ENCODE assay signal across 1 cellular context in genomic region chr16:57810197-57811024, GRCh38.
TF ChIP-seq lines count a peak whose summit lies in the region.

No MANE protein-coding gene starts in this region.

TF ChIP-seq in HEK293, 187 proteins besides CTCF, POLR2A, EP300 and RAD21 (continued from another document and continues in another):
- TF ChIP-seq PRDM2 (tag by site-specific recombination; IDR thresholded peaks at IDR 0.05; ENCODE audit: borderline replicate concordance): no peak
- TF ChIP-seq RBAK (tag by site-specific recombination; IDR thresholded peaks at IDR 0.05): no peak
- TF ChIP-seq ZBTB26 (tag by site-specific recombination; optimal IDR thresholded peaks at IDR 0.05): no peak
- TF ChIP-seq ZNF121 (tag by site-specific recombination; IDR thresholded peaks at IDR 0.05): no peak
- TF ChIP-seq OSR2 (tag by site-specific recombination; IDR thresholded peaks at IDR 0.05): peak; percentile 74
- no peak for TF ChIP-seq ZNF529 (tag by site-specific recombination; IDR thresholded peaks at IDR 0.05; ENCODE audit: insufficient replicate concordance)
- no peak for TF ChIP-seq ZNF768 (tag by site-specific recombination; IDR thresholded peaks at IDR 0.05)
- no peak for TF ChIP-seq ZNF214 (tag by site-specific recombination; IDR thresholded peaks at IDR 0.05; ENCODE audit: borderline replicate concordance)
- TF ChIP-seq ZNF148 (tag by site-specific recombination; IDR thresholded peaks at IDR 0.05; ENCODE audit: borderline replicate concordance): no peak
- TF ChIP-seq ZNF391 (tag by site-specific recombination; IDR thresholded peaks at IDR 0.05; ENCODE audit: borderline replicate concordance, low read depth): no peak
- no peak for TF ChIP-seq ZNF114 (tag by site-specific recombination; IDR thresholded peaks at IDR 0.05)
- no peak for TF ChIP-seq ELK4 (IDR thresholded peaks at IDR 0.05; ENCODE audit: borderline replicate concordance, low read depth, low read length)
- TF ChIP-seq PATZ1 (tag by site-specific recombination; IDR thresholded peaks at IDR 0.05): peak; percentile 41; the same call in 1 of the 2 replicates
- peak; percentile 82 for TF ChIP-seq SP7 (tag by site-specific recombination; IDR thresholded peaks at IDR 0.05)
- no peak for TF ChIP-seq ZNF785 (tag by site-specific recombination; IDR thresholded peaks at IDR 0.05)
- no peak for TF ChIP-seq ZNF560 (tag by site-specific recombination; IDR thresholded peaks at IDR 0.05; ENCODE audit: borderline replicate concordance)
- TF ChIP-seq INSM2 (tag by site-specific recombination; IDR thresholded peaks at IDR 0.05): no peak
- TF ChIP-seq ZNF362 (tag by site-specific recombination; IDR thresholded peaks at IDR 0.05): no peak
- peak; percentile 83 for TF ChIP-seq ZFHX2 (tag by site-specific recombination; conservative IDR thresholded peaks at IDR 0.05)
- TF ChIP-seq ZSCAN4 (tag by site-specific recombination; IDR thresholded peaks at IDR 0.05): no peak
- no peak for TF ChIP-seq HOXC10 (CRISPR knock-in tag; IDR thresholded peaks at IDR 0.05)
- TF ChIP-seq ZNF639 (tag by site-specific recombination; IDR thresholded peaks at IDR 0.05): no peak
- TF ChIP-seq ZNF398 (tag by site-specific recombination; IDR thresholded peaks at IDR 0.05): peak; percentile 63
- no peak; the same call in 1 of the 2 replicates for TF ChIP-seq ZNF335 (tag by site-specific recombination; conservative IDR thresholded peaks at IDR 0.05)
- 0 out of 2 replicates have a peak, but pooled peaks have one; percentile 17 for TF ChIP-seq BCL11A (tag by site-specific recombination; IDR thresholded peaks at IDR 0.05; ENCODE audit: low read depth)
- TF ChIP-seq ZNF23 (tag by site-specific recombination; IDR thresholded peaks at IDR 0.05; ENCODE audit: borderline replicate concordance): no peak
- 0 out of 2 replicates have a peak, but pooled peaks have one; percentile 16 for TF ChIP-seq ZBTB20 (tag by site-specific recombination; IDR thresholded peaks at IDR 0.05)
- TF ChIP-seq MEIS1 (CRISPR knock-in tag; IDR thresholded peaks at IDR 0.05; ENCODE audit: borderline replicate concordance): no peak
- TF ChIP-seq ZNF146 (tag by site-specific recombination; IDR thresholded peaks at IDR 0.05): no peak
- TF ChIP-seq KLF16 (tag by site-specific recombination; IDR thresholded peaks at IDR 0.05): 0 out of 2 replicates have a peak, but pooled peaks have one; percentile 36
- TF ChIP-seq ZNF404 (tag by site-specific recombination; IDR thresholded peaks at IDR 0.05): no peak
- no peak for TF ChIP-seq ZNF211 (tag by site-specific recombination; IDR thresholded peaks at IDR 0.05; ENCODE audit: low read depth)
- TF ChIP-seq GLI4 (tag by site-specific recombination; IDR thresholded peaks at IDR 0.05): no peak
- TF ChIP-seq ZNF48 (tag by site-specific recombination; IDR thresholded peaks at IDR 0.05): no peak
